24 cellular contexts compared by ENCODE assay signal in the genomic region with DNA sequence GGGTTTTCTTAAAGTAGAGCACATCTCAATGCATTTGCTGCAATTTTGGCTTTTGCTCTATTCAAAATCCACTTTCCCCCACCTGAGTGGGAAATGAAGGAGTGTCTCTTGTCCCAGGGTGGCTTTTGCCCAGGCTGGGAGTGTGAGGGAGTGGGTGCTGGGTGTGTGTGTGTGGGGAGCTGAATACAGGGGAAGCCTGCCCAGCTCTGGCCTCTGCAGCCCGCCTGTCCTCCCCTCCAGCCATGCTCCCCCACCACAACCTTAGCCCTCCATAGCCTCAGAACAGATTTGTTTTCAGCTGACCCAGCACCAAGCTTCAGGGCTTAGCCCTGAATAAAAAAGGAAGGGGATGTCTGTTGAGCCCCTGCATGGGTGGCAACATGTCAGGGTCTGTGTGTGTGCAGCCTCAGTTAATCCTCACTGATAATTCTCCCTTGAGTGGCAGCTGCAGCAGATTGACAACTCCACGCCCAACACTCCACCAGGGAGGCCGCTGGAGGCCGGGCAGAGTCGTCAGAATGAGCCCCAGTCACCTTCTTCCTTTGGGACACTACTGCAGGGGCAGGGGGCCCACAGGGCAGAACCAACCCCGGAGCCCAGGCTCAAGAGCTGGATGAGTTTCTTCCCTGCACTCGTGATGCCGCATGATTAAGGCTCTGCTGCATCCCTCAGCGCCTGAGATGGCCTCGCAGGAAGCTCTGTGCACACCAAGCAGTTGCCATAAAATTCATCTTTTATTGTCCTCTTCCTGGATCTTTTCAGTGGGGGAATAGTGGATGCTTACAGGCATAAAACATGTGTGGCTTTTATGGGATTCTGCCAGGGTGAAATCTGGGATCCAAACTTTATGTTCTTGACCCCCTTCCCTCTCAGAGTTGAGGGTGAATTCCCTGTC. TPM values are rescaled to one million over a fixed set of nuclear protein-coding genes. Genes with fewer than 3 reads are reported as not detected.
DNase-seq lines count a peak whose midpoint lies in the region; ATAC-seq and TF ChIP-seq lines count a peak whose summit lies in the region.
"Had no signal": no experiment of that assay in that cellular context is flagged by ENCODE, and none has a peak within 500 bp of the region (broad histone marks: within the 10 kb centered on the region; RNA-seq: fewer than 3 reads in every experiment).

No MANE protein-coding gene starts in this region.

- peaks cover 26% of the 10 kb centered on the region for H3K27me3 Mint-ChIP-seq in endodermal cell (ENCODE audit: insufficient read depth)

- peak; percentile 89 for DNase-seq in NCI-H82 (lab: John Stamatoyannopoulos, UW)
- peak; percentile 42 for DNase-seq in endodermal cell
- peak; percentile 21 for DNase-seq in left lobe of liver (ENCODE audit: low spot score)
- no peak for DNase-seq in stimulated activated effector memory CD8-positive, alpha-beta T cell treated with anti-CD3 and anti-CD28 coated beads, Interleukin-12 subunit alpha, Interleukin-12 subunit beta, amount 100 ng/mL, for 72 hours (ENCODE audit: low spot score in 2 of 2)
- DNase-seq in OCI-M2 (lab: John Stamatoyannopoulos, UW; ENCODE audit: unreplicated experiment): no peak
- DNase-seq: AML-193; CD4-positive, alpha-beta T cell; DMS53; GOT3; HCEC 1CT; IMR-90; KG1; MG63; NCI-H1105 treated with DMSO at 0.1 percent for 48 hours; NCI-H2029; NCI-H446; NCI-H524 treated with DMSO at 0.1 percent for 48 hours; NCI-H774; SHP77 treated with DMSO at 0.1 percent for 48 hours had no signal

- H3K36me3 ChIP-seq in endodermal cell (ENCODE audit: control insufficient read depth, insufficient read depth, low read length): no peaks in the 10 kb centered on the region
- H3K36me3 ChIP-seq: BLaER1 treated with 17β-estradiol and CSF1 and Interleukin-3, amounts not matched to agents 10 nM and 100 nM; MG63 had no signal

- no peaks in the 10 kb centered on the region for H3K9me3 ChIP-seq in endodermal cell (ENCODE audit: control insufficient read depth, low read length)
- H3K9me3 ChIP-seq: A549; BLaER1 treated with 17β-estradiol and CSF1 and Interleukin-3, amounts not matched to agents 10 nM and 100 nM; MG63 had no signal

- ATAC-seq in left lobe of liver (no peak), GM18511 (IDR thresholded peaks at IDR 0.05; ENCODE audit: unreplicated experiment) (no peak), GM18870 (IDR thresholded peaks at IDR 0.05; ENCODE audit: unreplicated experiment) (no peak)
- ATAC-seq in stimulated activated effector memory CD8-positive, alpha-beta T cell treated with anti-CD3 and anti-CD28 coated beads, Interleukin-12 subunit alpha, Interleukin-12 subunit beta, amount 100 ng/mL, for 72 hours: no peak
- ATAC-seq: A549 had no signal

- 77 to 86% methylated on average over 5 to 10 of the region's 10 CpGs for WGBS in endodermal cell (ENCODE audit: insufficient coverage in 1 of 2, insufficient read length in 1 of 2), 2 experiments

- H3K4me3 ChIP-seq in endodermal cell (ENCODE audit: low read length): no peak overlapping the region
- H3K4me3 ChIP-seq: A549; BLaER1 treated with 17β-estradiol and CSF1 and Interleukin-3, amounts not matched to agents 10 nM and 100 nM; MG63 had no signal

- H3K4me3 Mint-ChIP-seq in endodermal cell: no peak overlapping the region
- no peak overlapping the region for H3K4me3 Mint-ChIP-seq in stimulated activated effector memory CD8-positive, alpha-beta T cell treated with anti-CD3 and anti-CD28 coated beads, Interleukin-12 subunit alpha, Interleukin-12 subunit beta, amount 100 ng/mL, for 72 hours
- H3K4me3 Mint-ChIP-seq: CD4-positive, alpha-beta T cell had no signal

- no peaks in the 10 kb centered on the region for H3K4me1 ChIP-seq in endodermal cell (ENCODE audit: control insufficient read depth, insufficient read depth, low read length)
- H3K4me1 ChIP-seq: A549; BLaER1 treated with 17β-estradiol and CSF1 and Interleukin-3, amounts not matched to agents 10 nM and 100 nM had no signal

- H3K36me3 Mint-ChIP-seq in endodermal cell (ENCODE audit: low read depth): no peaks in the 10 kb centered on the region
- H3K36me3 Mint-ChIP-seq in stimulated activated effector memory CD8-positive, alpha-beta T cell treated with anti-CD3 and anti-CD28 coated beads, Interleukin-12 subunit alpha, Interleukin-12 subunit beta, amount 100 ng/mL, for 72 hours: no peaks in the 10 kb centered on the region

- H3K9me3 Mint-ChIP-seq in endodermal cell: no peaks in the 10 kb centered on the region
- H3K9me3 Mint-ChIP-seq in stimulated activated effector memory CD8-positive, alpha-beta T cell treated with anti-CD3 and anti-CD28 coated beads, Interleukin-12 subunit alpha, Interleukin-12 subunit beta, amount 100 ng/mL, for 72 hours: no peaks in the 10 kb centered on the region
- H3K9me3 Mint-ChIP-seq: CD4-positive, alpha-beta T cell had no signal

- H3K27me3 ChIP-seq in endodermal cell (ENCODE audit: control insufficient read depth, insufficient read depth, low read length, poor library complexity, severe bottlenecking): peaks cover 7% of the 10 kb centered on the region
- H3K27me3 ChIP-seq: BLaER1 treated with 17β-estradiol and CSF1 and Interleukin-3, amounts not matched to agents 10 nM and 100 nM had no signal

- no peak overlapping the region for H3K27ac Mint-ChIP-seq in endodermal cell
- peak overlapping the region; percentile 34 for H3K27ac Mint-ChIP-seq in stimulated activated effector memory CD8-positive, alpha-beta T cell treated with anti-CD3 and anti-CD28 coated beads, Interleukin-12 subunit alpha, Interleukin-12 subunit beta, amount 100 ng/mL, for 72 hours
- H3K27ac Mint-ChIP-seq: CD4-positive, alpha-beta T cell had no signal

- H3K27ac ChIP-seq in endodermal cell (ENCODE audit: low read depth, low read length): no peak overlapping the region
- H3K27ac ChIP-seq: A549; BLaER1 treated with 17β-estradiol and CSF1 and Interleukin-3, amounts not matched to agents 10 nM and 100 nM; RWPE1 had no signal

- no peaks in the 10 kb centered on the region for H3K4me1 Mint-ChIP-seq in endodermal cell
- no peaks in the 10 kb centered on the region for H3K4me1 Mint-ChIP-seq in stimulated activated effector memory CD8-positive, alpha-beta T cell treated with anti-CD3 and anti-CD28 coated beads, Interleukin-12 subunit alpha, Interleukin-12 subunit beta, amount 100 ng/mL, for 72 hours

- no peak for TF ChIP-seq CTCF in endodermal cell (conservative IDR thresholded peaks at IDR 0.05)

- H3K9ac ChIP-seq in endodermal cell (ENCODE audit: extremely low read depth, low read length, poor library complexity, severe bottlenecking): no peak overlapping the region
- H3K9ac ChIP-seq: BLaER1 treated with 17β-estradiol and CSF1 and Interleukin-3, amounts not matched to agents 10 nM and 100 nM had no signal

RNA-seq across cellular contexts. Expression of a gene that starts 55.0 kb away (rescaled TPM):
- total RNA-seq in endodermal cell: not detected
- 0.28 TPM for polyA plus RNA-seq in endodermal cell (2013, experiment 1 of 2)
- not detected for polyA plus RNA-seq in endodermal cell (2013, experiment 2 of 2)
- not detected for total RNA-seq in left lobe of liver
- total RNA-seq: CD4-positive, alpha-beta T cell; IMR-90 had no signal
- polyA plus RNA-seq: A549, IMR-90 had no signal

Comparison
In these comparisons a context has a peak if more than half of its experiments do, and no peak if none do; other contexts are left out.
1. DNase-seq: peak in NCI-H82 (single experiment), endodermal cell (single experiment) and left lobe of liver (single experiment); none in stimulated activated effector memory CD8-positive, alpha-beta T cell treated with anti-CD3 and anti-CD28 coated beads, Interleukin-12 subunit alpha, Interleukin-12 subunit beta, amount 100 ng/mL, for 72 hours (0 of 2) and OCI-M2 (single experiment).